ENCODE assay signal across 1 cellular context in the genomic region with DNA sequence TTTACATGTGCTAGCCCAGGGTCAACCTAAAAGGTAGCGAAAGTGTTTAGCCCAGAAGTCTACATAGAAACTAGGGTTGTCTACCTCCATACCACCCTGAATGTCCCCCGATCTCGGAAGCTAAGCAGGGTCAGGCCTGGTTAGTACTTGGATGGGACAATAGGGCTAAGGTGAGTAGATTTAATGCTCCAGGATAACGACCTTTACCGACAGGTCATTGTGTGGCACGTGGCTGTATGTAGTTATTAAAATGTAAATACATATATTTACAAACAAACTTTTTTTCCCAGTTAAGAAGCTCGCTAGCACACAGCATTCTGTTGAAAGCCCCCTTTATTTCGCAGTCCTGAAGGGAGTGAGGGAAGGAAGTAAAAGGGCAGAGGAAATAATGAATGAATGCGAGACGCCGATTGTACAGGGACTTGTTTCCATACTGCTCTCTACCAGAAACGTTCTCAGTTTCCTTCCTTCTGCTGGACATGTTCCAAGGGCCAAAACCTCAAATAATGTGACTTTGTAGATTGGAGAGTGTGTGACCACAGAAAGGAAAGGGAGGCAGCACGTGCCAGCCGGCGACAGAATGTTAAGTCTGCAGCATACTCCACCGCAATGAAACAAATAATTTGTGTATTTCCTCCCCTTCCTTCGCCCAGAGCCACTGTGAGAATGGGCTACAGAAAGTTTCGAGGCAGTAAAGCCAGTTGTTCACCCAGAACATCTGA.
A peak's percentile ranks its signal among the peaks of the same experiment; 100 is the strongest.
TF ChIP-seq lines count a peak whose summit lies in the region.

No MANE protein-coding gene starts in this region.

TF ChIP-seq in HepG2, 621 proteins besides CTCF, POLR2A, EP300 and RAD21 (continued from another document):
- TF ChIP-seq, protein P1, sequence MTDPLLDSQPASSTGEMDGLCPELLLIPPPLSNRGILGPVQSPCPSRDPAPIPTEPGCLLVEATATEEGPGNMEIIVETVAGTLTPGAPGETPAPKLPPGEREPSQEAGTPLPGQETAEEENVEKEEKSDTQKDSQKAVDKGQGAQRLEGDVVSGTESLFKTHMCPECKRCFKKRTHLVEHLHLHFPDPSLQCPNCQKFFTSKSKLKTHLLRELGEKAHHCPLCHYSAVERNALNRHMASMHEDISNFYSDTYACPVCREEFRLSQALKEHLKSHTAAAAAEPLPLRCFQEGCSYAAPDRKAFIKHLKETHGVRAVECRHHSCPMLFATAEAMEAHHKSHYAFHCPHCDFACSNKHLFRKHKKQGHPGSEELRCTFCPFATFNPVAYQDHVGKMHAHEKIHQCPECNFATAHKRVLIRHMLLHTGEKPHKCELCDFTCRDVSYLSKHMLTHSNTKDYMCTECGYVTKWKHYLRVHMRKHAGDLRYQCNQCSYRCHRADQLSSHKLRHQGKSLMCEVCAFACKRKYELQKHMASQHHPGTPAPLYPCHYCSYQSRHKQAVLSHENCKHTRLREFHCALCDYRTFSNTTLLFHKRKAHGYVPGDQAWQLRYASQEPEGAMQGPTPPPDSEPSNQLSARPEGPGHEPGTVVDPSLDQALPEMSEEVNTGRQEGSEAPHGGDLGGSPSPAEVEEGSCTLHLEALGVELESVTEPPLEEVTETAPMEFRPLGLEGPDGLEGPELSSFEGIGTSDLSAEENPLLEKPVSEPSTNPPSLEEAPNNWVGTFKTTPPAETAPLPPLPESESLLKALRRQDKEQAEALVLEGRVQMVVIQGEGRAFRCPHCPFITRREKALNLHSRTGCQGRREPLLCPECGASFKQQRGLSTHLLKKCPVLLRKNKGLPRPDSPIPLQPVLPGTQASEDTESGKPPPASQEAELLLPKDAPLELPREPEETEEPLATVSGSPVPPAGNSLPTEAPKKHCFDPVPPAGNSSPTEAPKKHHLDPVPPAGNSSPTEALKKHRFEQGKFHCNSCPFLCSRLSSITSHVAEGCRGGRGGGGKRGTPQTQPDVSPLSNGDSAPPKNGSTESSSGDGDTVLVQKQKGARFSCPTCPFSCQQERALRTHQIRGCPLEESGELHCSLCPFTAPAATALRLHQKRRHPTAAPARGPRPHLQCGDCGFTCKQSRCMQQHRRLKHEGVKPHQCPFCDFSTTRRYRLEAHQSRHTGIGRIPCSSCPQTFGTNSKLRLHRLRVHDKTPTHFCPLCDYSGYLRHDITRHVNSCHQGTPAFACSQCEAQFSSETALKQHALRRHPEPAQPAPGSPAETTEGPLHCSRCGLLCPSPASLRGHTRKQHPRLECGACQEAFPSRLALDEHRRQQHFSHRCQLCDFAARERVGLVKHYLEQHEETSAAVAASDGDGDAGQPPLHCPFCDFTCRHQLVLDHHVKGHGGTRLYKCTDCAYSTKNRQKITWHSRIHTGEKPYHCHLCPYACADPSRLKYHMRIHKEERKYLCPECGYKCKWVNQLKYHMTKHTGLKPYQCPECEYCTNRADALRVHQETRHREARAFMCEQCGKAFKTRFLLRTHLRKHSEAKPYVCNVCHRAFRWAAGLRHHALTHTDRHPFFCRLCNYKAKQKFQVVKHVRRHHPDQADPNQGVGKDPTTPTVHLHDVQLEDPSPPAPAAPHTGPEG (CRISPR knock-in tag; IDR thresholded peaks at IDR 0.05) = no peak
- TF ChIP-seq, protein P2, sequence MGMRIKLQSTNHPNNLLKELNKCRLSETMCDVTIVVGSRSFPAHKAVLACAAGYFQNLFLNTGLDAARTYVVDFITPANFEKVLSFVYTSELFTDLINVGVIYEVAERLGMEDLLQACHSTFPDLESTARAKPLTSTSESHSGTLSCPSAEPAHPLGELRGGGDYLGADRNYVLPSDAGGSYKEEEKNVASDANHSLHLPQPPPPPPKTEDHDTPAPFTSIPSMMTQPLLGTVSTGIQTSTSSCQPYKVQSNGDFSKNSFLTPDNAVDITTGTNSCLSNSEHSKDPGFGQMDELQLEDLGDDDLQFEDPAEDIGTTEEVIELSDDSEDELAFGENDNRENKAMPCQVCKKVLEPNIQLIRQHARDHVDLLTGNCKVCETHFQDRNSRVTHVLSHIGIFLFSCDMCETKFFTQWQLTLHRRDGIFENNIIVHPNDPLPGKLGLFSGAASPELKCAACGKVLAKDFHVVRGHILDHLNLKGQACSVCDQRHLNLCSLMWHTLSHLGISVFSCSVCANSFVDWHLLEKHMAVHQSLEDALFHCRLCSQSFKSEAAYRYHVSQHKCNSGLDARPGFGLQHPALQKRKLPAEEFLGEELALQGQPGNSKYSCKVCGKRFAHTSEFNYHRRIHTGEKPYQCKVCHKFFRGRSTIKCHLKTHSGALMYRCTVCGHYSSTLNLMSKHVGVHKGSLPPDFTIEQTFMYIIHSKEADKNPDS (CRISPR knock-in tag; IDR thresholded peaks at IDR 0.05) = peak; percentile 52; the same call in 1 of the 2 replicates
- TF ChIP-seq, protein P3, sequence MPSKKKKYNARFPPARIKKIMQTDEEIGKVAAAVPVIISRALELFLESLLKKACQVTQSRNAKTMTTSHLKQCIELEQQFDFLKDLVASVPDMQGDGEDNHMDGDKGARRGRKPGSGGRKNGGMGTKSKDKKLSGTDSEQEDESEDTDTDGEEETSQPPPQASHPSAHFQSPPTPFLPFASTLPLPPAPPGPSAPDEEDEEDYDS (CRISPR knock-in tag; IDR thresholded peaks at IDR 0.05) = peak; percentile 20; the same call in 1 of the 2 replicates
- TF ChIP-seq ZNF777 (CRISPR knock-in tag; IDR thresholded peaks at IDR 0.05) (0 out of 2 replicates have a peak, but pooled peaks have one; percentile 6), CENPX (CRISPR knock-in tag; IDR thresholded peaks at IDR 0.05) (no peak), ZNF547 (CRISPR knock-in tag; IDR thresholded peaks at IDR 0.05) (no peak), MAF1 (CRISPR knock-in tag; IDR thresholded peaks at IDR 0.05; ENCODE audit: borderline replicate concordance) (no peak), POLR2AphosphoS5 (IDR thresholded peaks at IDR 0.05; ENCODE audit: low read depth, low read length) (no peak), ZMYM3 (CRISPR knock-in tag; IDR thresholded peaks at IDR 0.05) (no peak), XRCC5 (optimal IDR thresholded peaks at IDR 0.05; ENCODE audit: low read length) (no peak), MAFK (conservative IDR thresholded peaks at IDR 0.05 in 1 of 2, IDR thresholded peaks at IDR 0.05 in 1 of 2; ENCODE audit: low read length in 2 of 2) (no peak), RFX1 (IDR thresholded peaks at IDR 0.05) (no peak), NR2C2 (CRISPR knock-in tag; IDR thresholded peaks at IDR 0.05; ENCODE audit: borderline replicate concordance) (no peak), ZNF660 (CRISPR knock-in tag; IDR thresholded peaks at IDR 0.05; ENCODE audit: borderline replicate concordance, low read depth) (no peak), SIN3A (IDR thresholded peaks at IDR 0.05; ENCODE audit: borderline replicate concordance, low read depth, low read length) (no peak), ATRX (CRISPR knock-in tag; IDR thresholded peaks at IDR 0.05; ENCODE audit: borderline replicate concordance) (no peak)
- TF ChIP-seq, protein P4, sequence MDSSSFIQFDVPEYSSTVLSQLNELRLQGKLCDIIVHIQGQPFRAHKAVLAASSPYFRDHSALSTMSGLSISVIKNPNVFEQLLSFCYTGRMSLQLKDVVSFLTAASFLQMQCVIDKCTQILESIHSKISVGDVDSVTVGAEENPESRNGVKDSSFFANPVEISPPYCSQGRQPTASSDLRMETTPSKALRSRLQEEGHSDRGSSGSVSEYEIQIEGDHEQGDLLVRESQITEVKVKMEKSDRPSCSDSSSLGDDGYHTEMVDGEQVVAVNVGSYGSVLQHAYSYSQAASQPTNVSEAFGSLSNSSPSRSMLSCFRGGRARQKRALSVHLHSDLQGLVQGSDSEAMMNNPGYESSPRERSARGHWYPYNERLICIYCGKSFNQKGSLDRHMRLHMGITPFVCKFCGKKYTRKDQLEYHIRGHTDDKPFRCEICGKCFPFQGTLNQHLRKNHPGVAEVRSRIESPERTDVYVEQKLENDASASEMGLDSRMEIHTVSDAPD (CRISPR knock-in tag; IDR thresholded peaks at IDR 0.05) = peak; percentile 38; the same call in 1 of the 2 replicates
- TF ChIP-seq, protein P5, sequence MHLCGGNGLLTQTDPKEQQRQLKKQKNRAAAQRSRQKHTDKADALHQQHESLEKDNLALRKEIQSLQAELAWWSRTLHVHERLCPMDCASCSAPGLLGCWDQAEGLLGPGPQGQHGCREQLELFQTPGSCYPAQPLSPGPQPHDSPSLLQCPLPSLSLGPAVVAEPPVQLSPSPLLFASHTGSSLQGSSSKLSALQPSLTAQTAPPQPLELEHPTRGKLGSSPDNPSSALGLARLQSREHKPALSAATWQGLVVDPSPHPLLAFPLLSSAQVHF (CRISPR knock-in tag; IDR thresholded peaks at IDR 0.05) = no peak
- TF ChIP-seq, protein P6, sequence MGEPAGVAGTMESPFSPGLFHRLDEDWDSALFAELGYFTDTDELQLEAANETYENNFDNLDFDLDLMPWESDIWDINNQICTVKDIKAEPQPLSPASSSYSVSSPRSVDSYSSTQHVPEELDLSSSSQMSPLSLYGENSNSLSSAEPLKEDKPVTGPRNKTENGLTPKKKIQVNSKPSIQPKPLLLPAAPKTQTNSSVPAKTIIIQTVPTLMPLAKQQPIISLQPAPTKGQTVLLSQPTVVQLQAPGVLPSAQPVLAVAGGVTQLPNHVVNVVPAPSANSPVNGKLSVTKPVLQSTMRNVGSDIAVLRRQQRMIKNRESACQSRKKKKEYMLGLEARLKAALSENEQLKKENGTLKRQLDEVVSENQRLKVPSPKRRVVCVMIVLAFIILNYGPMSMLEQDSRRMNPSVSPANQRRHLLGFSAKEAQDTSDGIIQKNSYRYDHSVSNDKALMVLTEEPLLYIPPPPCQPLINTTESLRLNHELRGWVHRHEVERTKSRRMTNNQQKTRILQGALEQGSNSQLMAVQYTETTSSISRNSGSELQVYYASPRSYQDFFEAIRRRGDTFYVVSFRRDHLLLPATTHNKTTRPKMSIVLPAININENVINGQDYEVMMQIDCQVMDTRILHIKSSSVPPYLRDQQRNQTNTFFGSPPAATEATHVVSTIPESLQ (CRISPR knock-in tag; conservative IDR thresholded peaks at IDR 0.05) = no peak
- TF ChIP-seq, protein P7, sequence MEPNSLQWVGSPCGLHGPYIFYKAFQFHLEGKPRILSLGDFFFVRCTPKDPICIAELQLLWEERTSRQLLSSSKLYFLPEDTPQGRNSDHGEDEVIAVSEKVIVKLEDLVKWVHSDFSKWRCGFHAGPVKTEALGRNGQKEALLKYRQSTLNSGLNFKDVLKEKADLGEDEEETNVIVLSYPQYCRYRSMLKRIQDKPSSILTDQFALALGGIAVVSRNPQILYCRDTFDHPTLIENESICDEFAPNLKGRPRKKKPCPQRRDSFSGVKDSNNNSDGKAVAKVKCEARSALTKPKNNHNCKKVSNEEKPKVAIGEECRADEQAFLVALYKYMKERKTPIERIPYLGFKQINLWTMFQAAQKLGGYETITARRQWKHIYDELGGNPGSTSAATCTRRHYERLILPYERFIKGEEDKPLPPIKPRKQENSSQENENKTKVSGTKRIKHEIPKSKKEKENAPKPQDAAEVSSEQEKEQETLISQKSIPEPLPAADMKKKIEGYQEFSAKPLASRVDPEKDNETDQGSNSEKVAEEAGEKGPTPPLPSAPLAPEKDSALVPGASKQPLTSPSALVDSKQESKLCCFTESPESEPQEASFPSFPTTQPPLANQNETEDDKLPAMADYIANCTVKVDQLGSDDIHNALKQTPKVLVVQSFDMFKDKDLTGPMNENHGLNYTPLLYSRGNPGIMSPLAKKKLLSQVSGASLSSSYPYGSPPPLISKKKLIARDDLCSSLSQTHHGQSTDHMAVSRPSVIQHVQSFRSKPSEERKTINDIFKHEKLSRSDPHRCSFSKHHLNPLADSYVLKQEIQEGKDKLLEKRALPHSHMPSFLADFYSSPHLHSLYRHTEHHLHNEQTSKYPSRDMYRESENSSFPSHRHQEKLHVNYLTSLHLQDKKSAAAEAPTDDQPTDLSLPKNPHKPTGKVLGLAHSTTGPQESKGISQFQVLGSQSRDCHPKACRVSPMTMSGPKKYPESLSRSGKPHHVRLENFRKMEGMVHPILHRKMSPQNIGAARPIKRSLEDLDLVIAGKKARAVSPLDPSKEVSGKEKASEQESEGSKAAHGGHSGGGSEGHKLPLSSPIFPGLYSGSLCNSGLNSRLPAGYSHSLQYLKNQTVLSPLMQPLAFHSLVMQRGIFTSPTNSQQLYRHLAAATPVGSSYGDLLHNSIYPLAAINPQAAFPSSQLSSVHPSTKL (CRISPR knock-in tag; IDR thresholded peaks at IDR 0.05) = no peak
